In the genomic region with DNA sequence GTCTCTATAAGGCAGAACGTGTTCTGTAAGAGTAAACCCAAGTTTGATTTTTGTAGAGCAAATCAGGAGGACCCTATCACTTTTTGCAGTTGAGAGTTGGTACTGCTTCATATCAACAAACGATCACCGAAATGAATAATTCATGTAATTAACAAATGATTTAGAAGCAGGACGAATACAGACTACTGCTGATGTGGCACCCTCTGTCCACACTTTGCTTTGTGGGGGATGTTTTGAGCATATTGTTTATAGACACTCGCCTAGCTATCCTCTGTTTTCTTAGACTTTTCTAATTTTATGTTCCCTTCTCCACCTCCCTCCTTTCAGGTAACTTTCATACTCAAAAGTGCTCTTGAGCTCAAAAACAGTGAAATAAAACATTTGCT, we compare ENCODE assay signal across 8 cellular contexts. TPM values are rescaled to one million over a fixed set of nuclear protein-coding genes. Genes with fewer than 3 reads are reported as not detected.
DNase-seq lines count a peak whose midpoint lies in the region; ATAC-seq and TF ChIP-seq lines count a peak whose summit lies in the region.

No MANE protein-coding gene starts in this region.

- ATAC-seq in HG03108 (IDR thresholded peaks at IDR 0.05; ENCODE audit: unreplicated experiment) = no peak

- intact Hi-C loops in ovary (cut with DNase I) = no loop called here

- H3K27ac ChIP-seq in ovary = no peak overlapping the region

- no peaks in the 10 kb centered on the region for H3K9me3 ChIP-seq in ovary

- TF ChIP-seq EP300 in ovary (IDR thresholded peaks at IDR 0.05) = no peak

- H3K27me3 ChIP-seq in GM06990 (replicated peaks; ENCODE audit: control insufficient read depth, insufficient read depth, low read length) (no peaks in the 10 kb centered on the region), ovary (no peaks in the 10 kb centered on the region)

- H3K36me3 ChIP-seq in GM06990 (ENCODE audit: control insufficient read depth, insufficient read depth, low read length) (no peaks in the 10 kb centered on the region), ovary (no peaks in the 10 kb centered on the region)

- H3K4me3 ChIP-seq in GM06990 (replicated peaks; ENCODE audit: low read depth, low read length) (peak overlapping the region; percentile 91), epithelial cell of proximal tubule (ENCODE audit: low read depth, low read length) (peak overlapping the region; percentile 93), ovary (peak overlapping the region; percentile 72)

- TF ChIP-seq CTCF in GM06990 (IDR thresholded peaks at IDR 0.05; ENCODE audit: insufficient read depth, low read length, poor library complexity, severe bottlenecking) (no peak), epithelial cell of proximal tubule (conservative IDR thresholded peaks at IDR 0.05; ENCODE audit: low read depth, low read length) (no peak), ovary (IDR thresholded peaks at IDR 0.05) (no peak)

- no peak for TF ChIP-seq POLR2A in ovary (IDR thresholded peaks at IDR 0.05)

- H3K4me1 ChIP-seq in ovary (ENCODE audit: insufficient read depth) = peaks cover 3% of the 10 kb centered on the region

- 2 to 8% (median 4%) methylated on average over 5 of the region's 5 CpGs for WGBS in ovary, 3 donors

- DNase-seq in GM06990 (ENCODE audit: extremely low read depth, insufficient read length) (no peak), epithelial cell of proximal tubule (ENCODE audit: low read depth) (no peak), ovary (no peak), NCI-H2081 (lab: John Stamatoyannopoulos, UW) (no peak), NCI-H446 (lab: John Stamatoyannopoulos, UW) (no peak), DMS153 treated with DMSO at 0.1 percent for 48 hours (lab: John Stamatoyannopoulos, UW; ENCODE audit: unreplicated experiment) (no peak)

TF ChIP-seq in PFSK-1, 5 proteins besides CTCF, POLR2A, EP300 and RAD21:
- TF ChIP-seq FOXP2 (optimal IDR thresholded peaks at IDR 0.05; ENCODE audit: borderline replicate concordance, extremely low read depth, extremely low read length, insufficient read depth) (no peak), SIN3A (IDR thresholded peaks at IDR 0.05; ENCODE audit: borderline replicate concordance, insufficient read depth, low read length) (no peak), POLR2AphosphoS5 (IDR thresholded peaks at IDR 0.05; ENCODE audit: low read depth, low read length) (0 out of 2 replicates have a peak, but pooled peaks have one; percentile 33), TAF1 (IDR thresholded peaks at IDR 0.05; ENCODE audit: borderline replicate concordance, insufficient read depth, low read length) (no peak)
- TF ChIP-seq, protein P1, sequence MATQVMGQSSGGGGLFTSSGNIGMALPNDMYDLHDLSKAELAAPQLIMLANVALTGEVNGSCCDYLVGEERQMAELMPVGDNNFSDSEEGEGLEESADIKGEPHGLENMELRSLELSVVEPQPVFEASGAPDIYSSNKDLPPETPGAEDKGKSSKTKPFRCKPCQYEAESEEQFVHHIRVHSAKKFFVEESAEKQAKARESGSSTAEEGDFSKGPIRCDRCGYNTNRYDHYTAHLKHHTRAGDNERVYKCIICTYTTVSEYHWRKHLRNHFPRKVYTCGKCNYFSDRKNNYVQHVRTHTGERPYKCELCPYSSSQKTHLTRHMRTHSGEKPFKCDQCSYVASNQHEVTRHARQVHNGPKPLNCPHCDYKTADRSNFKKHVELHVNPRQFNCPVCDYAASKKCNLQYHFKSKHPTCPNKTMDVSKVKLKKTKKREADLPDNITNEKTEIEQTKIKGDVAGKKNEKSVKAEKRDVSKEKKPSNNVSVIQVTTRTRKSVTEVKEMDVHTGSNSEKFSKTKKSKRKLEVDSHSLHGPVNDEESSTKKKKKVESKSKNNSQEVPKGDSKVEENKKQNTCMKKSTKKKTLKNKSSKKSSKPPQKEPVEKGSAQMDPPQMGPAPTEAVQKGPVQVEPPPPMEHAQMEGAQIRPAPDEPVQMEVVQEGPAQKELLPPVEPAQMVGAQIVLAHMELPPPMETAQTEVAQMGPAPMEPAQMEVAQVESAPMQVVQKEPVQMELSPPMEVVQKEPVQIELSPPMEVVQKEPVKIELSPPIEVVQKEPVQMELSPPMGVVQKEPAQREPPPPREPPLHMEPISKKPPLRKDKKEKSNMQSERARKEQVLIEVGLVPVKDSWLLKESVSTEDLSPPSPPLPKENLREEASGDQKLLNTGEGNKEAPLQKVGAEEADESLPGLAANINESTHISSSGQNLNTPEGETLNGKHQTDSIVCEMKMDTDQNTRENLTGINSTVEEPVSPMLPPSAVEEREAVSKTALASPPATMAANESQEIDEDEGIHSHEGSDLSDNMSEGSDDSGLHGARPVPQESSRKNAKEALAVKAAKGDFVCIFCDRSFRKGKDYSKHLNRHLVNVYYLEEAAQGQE (IDR thresholded peaks at IDR 0.05; ENCODE audit: insufficient read depth in 1 of 2, low read depth in 2 of 2, low read length in 2 of 2) = no peak
TF ChIP-seq in PFSK-1: peak in this region for 1.

RNA-seq across cellular contexts. Expression of a gene that starts 1.6 kb away (rescaled TPM):
- 8.5 TPM for polyA plus RNA-seq in PFSK-1 (2012; ENCODE audit: insufficient read length, low read depth)
- total RNA-seq in epithelial cell of proximal tubule (43.3 and 61.7 TPM in 2 replicates), ovary (10 to 100 TPM; 14.6 to 40.7 (median 17.6) TPM)
- 10 to 100 TPM in 1 of 2 donors, 1 to 10 TPM in 1; 6.9 to 10.1 TPM for polyA plus RNA-seq in ovary
